8 cellular contexts compared by ENCODE assay signal in genomic region chr19:3365447-3366103, GRCh38. TPM values are rescaled to one million over a fixed set of nuclear protein-coding genes. Genes with fewer than 3 reads are reported as not detected.
A peak's percentile ranks its signal among the peaks of the same experiment; 100 is the strongest.
DNase-seq lines count a peak whose midpoint lies in the region; ATAC-seq and TF ChIP-seq lines count a peak whose summit lies in the region.

No MANE protein-coding gene starts in this region.

- ATAC-seq in activated CD4-positive, alpha-beta T cell treated with anti-CD3 and anti-CD28 coated beads for 36 hours: no peak
- ATAC-seq in aorta (ENCODE audit: low FRiP score): peak; percentile 71
- no peak for ATAC-seq in GM18867 (IDR thresholded peaks at IDR 0.05; ENCODE audit: unreplicated experiment)

- no peak for DNase-seq in activated CD4-positive, alpha-beta T cell treated with anti-CD3 and anti-CD28 coated beads for 36 hours
- DNase-seq in activated CD4-positive, alpha-beta T cell treated with anti-CD3 and anti-CD28 coated beads for 4 hours: no peak
- peak; percentile 30 to 43 for DNase-seq in PC-9
- DNase-seq in colonic mucosa: peak; percentile 62
- peak; percentile 81 to 89 for DNase-seq in aorta
- DNase-seq in HPDE6-E6E7 (ENCODE audit: extremely low spot score): no peak

- H3K9me2 ChIP-seq in PC-9 (ENCODE audit: insufficient read depth): no peaks in the 10 kb centered on the region

- POLR2A ChIA-PET in activated CD4-positive, alpha-beta T cell treated with anti-CD3 and anti-CD28 coated beads for 36 hours (lab: Charles Lee): no interaction called here
- POLR2A ChIA-PET in PC-9 (lab: Charles Lee; ENCODE audit: unreplicated experiment): no interaction called here

- H3K4me1 ChIP-seq in PC-9 (replicated peaks; ENCODE audit: insufficient read depth) (0 out of 2 replicates have a peak, but pooled peaks cover 4% of the 10 kb centered on the region), colonic mucosa (no peaks in the 10 kb centered on the region), mesodermal cell (ENCODE audit: control insufficient read depth, insufficient read depth, low read length, poor library complexity, severe bottlenecking) (no peaks in the 10 kb centered on the region), aorta (ENCODE audit: control insufficient read depth in 1 of 2, insufficient read depth in 2 of 2, low read length in 2 of 2) (no peaks in the 10 kb centered on the region)

- peak overlapping the region; percentile 50 for H3K4me3 Mint-ChIP-seq in activated CD4-positive, alpha-beta T cell treated with anti-CD3 and anti-CD28 coated beads for 36 hours

- intact Hi-C loops in activated CD4-positive, alpha-beta T cell treated with anti-CD3 and anti-CD28 coated beads for 36 hours (cut with DNase I, micrococcal nuclease): no loop called here
- intact Hi-C loops in PC-9 (cut with micrococcal nuclease; ENCODE audit: unreplicated experiment) (no loop called here), colonic mucosa (cut with DNase I) (no loop called here), aorta (cut with DNase I) (loop anchor here (2.0 to 5.0 kb wide), 2 partner anchors 37 kb away; no protein-coding TSS in a partner anchor)

- H3K9ac ChIP-seq in colonic mucosa (ENCODE audit: low read depth in 2 of 2, low read length in 2 of 2): peak overlapping the region; percentile 30 to 76

- peak overlapping the region; percentile 37 for H3K27ac Mint-ChIP-seq in activated CD4-positive, alpha-beta T cell treated with anti-CD3 and anti-CD28 coated beads for 36 hours

- no peaks in the 10 kb centered on the region for H3K27me3 ChIP-seq in PC-9 (ENCODE audit: insufficient read depth, low read depth)
- H3K27me3 ChIP-seq in colonic mucosa: no peaks in the 10 kb centered on the region
- H3K27me3 ChIP-seq in aorta (ENCODE audit: control insufficient read depth in 1 of 2, insufficient read depth in 2 of 2, low read length in 1 of 2): no peaks in the 10 kb centered on the region

- TF ChIP-seq CTCF in PC-9 (conservative IDR thresholded peaks at IDR 0.05) (no peak), colonic mucosa (IDR thresholded peaks at IDR 0.05) (no peak)

- H3K27ac ChIP-seq in PC-9 (no peak overlapping the region), colonic mucosa (peak overlapping the region; percentile 81), mesodermal cell (ENCODE audit: low read depth, low read length, severe bottlenecking) (no peak overlapping the region), aorta (ENCODE audit: low read depth in 1 of 2, low read length in 2 of 2) (peak overlapping the region; percentile 51 to 68)

- H3K4me2 ChIP-seq in PC-9: peak overlapping the region; percentile 77

- no peaks in the 10 kb centered on the region; the same call in 1 of the 2 replicates for H3F3A ChIP-seq in PC-9 (ENCODE audit: insufficient read depth, low read depth)

- H4K20me1 ChIP-seq in PC-9 (ENCODE audit: insufficient read depth): peaks cover 5% of the 10 kb centered on the region

- no peaks in the 10 kb centered on the region for H3K27me3 Mint-ChIP-seq in activated CD4-positive, alpha-beta T cell treated with anti-CD3 and anti-CD28 coated beads for 36 hours

- no peaks in the 10 kb centered on the region for H3K9me3 Mint-ChIP-seq in activated CD4-positive, alpha-beta T cell treated with anti-CD3 and anti-CD28 coated beads for 36 hours (ENCODE audit: low read depth)

- 7 to 10% methylated on average over 4 to 8 of the region's 17 CpGs for WGBS in mesodermal cell (ENCODE audit: insufficient coverage in 2 of 2), 2 experiments
- 3 to 4% methylated on average over 17 of the region's 17 CpGs for WGBS in aorta, 2 donors

- H3K79me2 ChIP-seq in PC-9 (ENCODE audit: low read depth): peaks cover 39% of the 10 kb centered on the region

- BruUV-seq in PC-9 (replicated peaks; lab: Mats Ljungman, UMichigan): TSS peak; percentile 74

- peaks cover 41% of the 10 kb centered on the region for H3K4me1 Mint-ChIP-seq in activated CD4-positive, alpha-beta T cell treated with anti-CD3 and anti-CD28 coated beads for 36 hours

- no peaks in the 10 kb centered on the region for H3K36me3 Mint-ChIP-seq in activated CD4-positive, alpha-beta T cell treated with anti-CD3 and anti-CD28 coated beads for 36 hours (ENCODE audit: low read depth)

- no peaks in the 10 kb centered on the region for H3K36me3 ChIP-seq in PC-9 (ENCODE audit: low read depth)
- H3K36me3 ChIP-seq in colonic mucosa: no peaks in the 10 kb centered on the region
- H3K36me3 ChIP-seq in mesodermal cell (ENCODE audit: control insufficient read depth, insufficient read depth, low read length): no peaks in the 10 kb centered on the region
- no peaks in the 10 kb centered on the region for H3K36me3 ChIP-seq in aorta (ENCODE audit: control insufficient read depth in 1 of 2, insufficient read depth in 2 of 2, low read length in 1 of 2)

- CTCF ChIA-PET in activated CD4-positive, alpha-beta T cell treated with anti-CD3 and anti-CD28 coated beads for 36 hours (lab: Charles Lee): interaction anchor here (0.6 kb wide), 2 partner anchors 284 to 739 kb away, joined by 3 to 4 read pairs; no protein-coding TSS in a partner anchor
- CTCF ChIA-PET in PC-9 (lab: Charles Lee): interaction anchor here (0.5 kb wide), 1 partner anchor 14 kb away, joined by 3 read pairs; no protein-coding TSS in a partner anchor

- peak overlapping the region; percentile 58; the same call in 1 of the 2 replicates for H2AFZ ChIP-seq in PC-9

- H3K4me3 ChIP-seq in PC-9 (peak overlapping the region; percentile 61), colonic mucosa (peak overlapping the region; percentile 64), mesodermal cell (ENCODE audit: extremely low read depth, insufficient read depth, low read length, poor library complexity, severe bottlenecking) (peak overlapping the region; percentile 36), aorta (ENCODE audit: low read length in 2 of 2) (peak overlapping the region; percentile 45 to 49)

- no peaks in the 10 kb centered on the region for H3K9me3 ChIP-seq in PC-9 (ENCODE audit: insufficient read depth, low read depth)
- H3K9me3 ChIP-seq in colonic mucosa: no peaks in the 10 kb centered on the region
- no peaks in the 10 kb centered on the region for H3K9me3 ChIP-seq in mesodermal cell (ENCODE audit: control insufficient read depth, low read length)
- no peaks in the 10 kb centered on the region for H3K9me3 ChIP-seq in aorta (ENCODE audit: control insufficient read depth, low read length)

RNA-seq across cellular contexts. Expression of gene NFIC, which starts 0.8 kb away (rescaled TPM):
- 10 to 100 TPM; 20.5 to 22.6 TPM for total RNA-seq in activated CD4-positive, alpha-beta T cell treated with anti-CD3 and anti-CD28 coated beads for 36 hours
- total RNA-seq in PC-9 (2021) (71.1 and 75.6 TPM in 2 replicates), colonic mucosa (10 to 100 TPM; 42.0 to 71.3 TPM), aorta (100 to 1,000 TPM; 175 to 188 TPM)
- 5.7 TPM for polyA plus RNA-seq in mesodermal cell (2013, experiment 1 of 2)
- polyA plus RNA-seq in mesodermal cell (2013, experiment 2 of 2): 4.9 TPM
- 10 to 100 TPM; 37.5 to 37.7 TPM for polyA plus RNA-seq in aorta

Comparison
In these comparisons a context has a peak if more than half of its experiments do, and no peak if none do; other contexts are left out.
1. DNase-seq: peak in PC-9 (2 of 2), colonic mucosa (single experiment) and aorta (2 of 2); none in activated CD4-positive, alpha-beta T cell treated with anti-CD3 and anti-CD28 coated beads for 36 hours (single experiment), activated CD4-positive, alpha-beta T cell treated with anti-CD3 and anti-CD28 coated beads for 4 hours (0 of 2) and HPDE6-E6E7 (single experiment).
2. H3K27ac ChIP-seq: peak in colonic mucosa (single experiment) and aorta (2 of 2); none in PC-9 (single experiment) and mesodermal cell (single experiment).
3. intact Hi-C loops: an anchor here in aorta (2.0 to 5.0 kb wide); none called in activated CD4-positive, alpha-beta T cell treated with anti-CD3 and anti-CD28 coated beads for 36 hours, PC-9 and colonic mucosa.
4. Peak in every context shown above with its lines, with median percentiles within 50 percentile points of each other: H3K4me3 ChIP-seq.